ENCODE assay signal across 17 cellular contexts in genomic region chr2:45919711-45920111, GRCh38.
DNase-seq lines count a peak whose midpoint lies in the region; ATAC-seq, FAIRE-seq and TF ChIP-seq lines count a peak whose summit lies in the region.
"Had no signal": no experiment of that assay in that cellular context is flagged by ENCODE, and none has a peak within 500 bp of the region (broad histone marks: within the 10 kb centered on the region; RNA-seq: fewer than 3 reads in every experiment).

No MANE protein-coding gene starts in this region.

- peak overlapping the region; percentile 62 for H3K27ac ChIP-seq in VCaP
- H3K27ac ChIP-seq in pancreas = peak overlapping the region; percentile 33 to 62 (median 46)
- H3K27ac ChIP-seq: C4-2B had no signal

- H3K4me1 ChIP-seq in pancreas = peaks cover 11 to 16% (median 12%) of the 10 kb centered on the region in 3 donors

- ATAC-seq in GM18502 (IDR thresholded peaks at IDR 0.05; ENCODE audit: poor library complexity, unreplicated experiment) (peak; percentile 51), HG02798 (IDR thresholded peaks at IDR 0.05; ENCODE audit: poor library complexity, unreplicated experiment) (peak; percentile 69), pancreas (peak in 3 of 4 donors; percentile 3 to 15 (median 6)), HG02588 (IDR thresholded peaks at IDR 0.05; ENCODE audit: unreplicated experiment) (no peak), HG03571 (IDR thresholded peaks at IDR 0.05; ENCODE audit: unreplicated experiment) (no peak)
- ATAC-seq: natural killer cell had no signal

- no peak for DNase-seq in pancreas
- no peak for DNase-seq in NCI-H1930 (lab: John Stamatoyannopoulos, UW)
- no peak for DNase-seq in HK-2 (ENCODE audit: unreplicated experiment)
- DNase-seq: activated naive CD8-positive, alpha-beta T cell treated with anti-CD3 and anti-CD28 coated beads for 36 hours; heart right ventricle; Karpas-422; natural killer cell; RPMI8226; stimulated activated CD4-positive, alpha-beta T cell treated with anti-CD3 and anti-CD28 coated beads, Interleukin-2, amount 100 ng/mL, for 24 hours; T-helper 2 cell had no signal

- intact Hi-C loops in pancreas (cut with DNase I) = no loop called here

- 79 to 88% methylated on average over 3 of the region's 3 CpGs for WGBS in pancreas, 2 donors

- TF ChIP-seq CTCF in VCaP (conservative IDR thresholded peaks at IDR 0.05) (no peak), pancreas (IDR thresholded peaks at IDR 0.05) (no peak)

- H3K9me3 ChIP-seq in pancreas = no peaks in the 10 kb centered on the region
- H3K9me3 ChIP-seq: heart right ventricle had no signal

- FAIRE-seq in pancreas (lab: Jason Lieb, UNC) = no peak
- FAIRE-seq: urothelium cell line had no signal

- no peak overlapping the region for H3K4me3 ChIP-seq in pancreas
- H3K4me3 ChIP-seq: heart right ventricle had no signal

- H3K27me3 ChIP-seq in pancreas = no peaks in the 10 kb centered on the region
- H3K27me3 ChIP-seq: heart right ventricle had no signal

- no peaks in the 10 kb centered on the region for H3K36me3 ChIP-seq in pancreas
- H3K36me3 ChIP-seq: heart right ventricle had no signal

Comparison
In these comparisons a context has a peak if more than half of its experiments do, and no peak if none do; other contexts are left out.
1. ATAC-seq: peak in GM18502 (single experiment), HG02798 (single experiment) and pancreas (3 of 4); none in HG02588 (single experiment) and HG03571 (single experiment).